ENCODE assay signal across 8 cellular contexts in genomic region chr6:33702345-33702977, GRCh38. TPM values are rescaled to one million over a fixed set of nuclear protein-coding genes. Genes with fewer than 3 reads are reported as not detected.
DNase-seq lines count a peak whose midpoint lies in the region; ATAC-seq lines count a peak whose summit lies in the region.

No MANE protein-coding gene starts in this region.

- peaks cover 10% of the 10 kb centered on the region for H3K4me1 Mint-ChIP-seq in T-helper 17 cell
- peaks cover 15% of the 10 kb centered on the region for H3K4me1 Mint-ChIP-seq in activated T-helper 1 cell treated with anti-CD3 and anti-CD28 coated beads, Interleukin-12 subunit alpha, Interleukin-12 subunit beta, Interleukin-2, Interleukin-4 antibody, amounts not matched to agents 30 ng/mL and 10 ng/mL and 1 ng/mL, durations not matched to agents 14 hours and 24 hours and 36 hours (ENCODE audit: low read depth)

- no peaks in the 10 kb centered on the region for H3K9me3 Mint-ChIP-seq in activated T-helper 1 cell treated with anti-CD3 and anti-CD28 coated beads, Interleukin-12 subunit alpha, Interleukin-12 subunit beta, Interleukin-2, Interleukin-4 antibody, amounts not matched to agents 30 ng/mL and 10 ng/mL and 1 ng/mL, durations not matched to agents 14 hours and 24 hours and 36 hours

- no peaks in the 10 kb centered on the region for H3K36me3 Mint-ChIP-seq in T-helper 17 cell (ENCODE audit: low read depth)
- peaks cover 17% of the 10 kb centered on the region for H3K36me3 Mint-ChIP-seq in activated T-helper 1 cell treated with anti-CD3 and anti-CD28 coated beads, Interleukin-12 subunit alpha, Interleukin-12 subunit beta, Interleukin-2, Interleukin-4 antibody, amounts not matched to agents 30 ng/mL and 10 ng/mL and 1 ng/mL, durations not matched to agents 14 hours and 24 hours and 36 hours (ENCODE audit: low read depth)

- H3K27me3 Mint-ChIP-seq in T-helper 17 cell, result no peaks in the 10 kb centered on the region
- H3K27me3 Mint-ChIP-seq in activated T-helper 1 cell treated with anti-CD3 and anti-CD28 coated beads, Interleukin-12 subunit alpha, Interleukin-12 subunit beta, Interleukin-2, Interleukin-4 antibody, amounts not matched to agents 30 ng/mL and 10 ng/mL and 1 ng/mL, durations not matched to agents 14 hours and 24 hours and 36 hours (ENCODE audit: insufficient read depth), result no peaks in the 10 kb centered on the region

- peak; percentile 74 for ATAC-seq in T-helper 17 cell
- no peak for ATAC-seq in HG03342 (IDR thresholded peaks at IDR 0.05; ENCODE audit: unreplicated experiment)

- peak overlapping the region; percentile 14 for H3K27ac Mint-ChIP-seq in T-helper 17 cell
- H3K27ac Mint-ChIP-seq in activated T-helper 1 cell treated with anti-CD3 and anti-CD28 coated beads, Interleukin-12 subunit alpha, Interleukin-12 subunit beta, Interleukin-2, Interleukin-4 antibody, amounts not matched to agents 30 ng/mL and 10 ng/mL and 1 ng/mL, durations not matched to agents 14 hours and 24 hours and 36 hours, result no peak overlapping the region

- DNase-seq in DMS 273 (lab: John Stamatoyannopoulos, UW; ENCODE audit: unreplicated experiment) (peak; percentile 77), DMS 273 treated with DMSO at 0.1 percent for 48 hours (lab: John Stamatoyannopoulos, UW) (no peak), HK-2 (ENCODE audit: unreplicated experiment) (peak; percentile 36), T-helper 17 cell (no peak), fibroblast of peridontal ligament (ENCODE audit: extremely low read depth) (peak; percentile 74), pons (ENCODE audit: low spot score) (peak; percentile 81)
- no peak for DNase-seq in activated T-helper 1 cell treated with anti-CD3 and anti-CD28 coated beads, Interleukin-12 subunit alpha, Interleukin-12 subunit beta, Interleukin-2, Interleukin-4 antibody, amounts not matched to agents 30 ng/mL and 10 ng/mL and 1 ng/mL, durations not matched to agents 14 hours and 24 hours and 36 hours (ENCODE audit: low spot score)

- H3K4me3 Mint-ChIP-seq in T-helper 17 cell, result no peak overlapping the region
- no peak overlapping the region for H3K4me3 Mint-ChIP-seq in activated T-helper 1 cell treated with anti-CD3 and anti-CD28 coated beads, Interleukin-12 subunit alpha, Interleukin-12 subunit beta, Interleukin-2, Interleukin-4 antibody, amounts not matched to agents 30 ng/mL and 10 ng/mL and 1 ng/mL, durations not matched to agents 14 hours and 24 hours and 36 hours

- intact Hi-C loops in activated T-helper 1 cell treated with anti-CD3 and anti-CD28 coated beads, Interleukin-12 subunit alpha, Interleukin-12 subunit beta, Interleukin-2, Interleukin-4 antibody, amounts not matched to agents 30 ng/mL and 10 ng/mL and 1 ng/mL, durations not matched to agents 14 hours and 24 hours and 36 hours (cut with micrococcal nuclease), result no loop called here

- H3K9me3 ChIP-seq in T-helper 17 cell (ENCODE audit: control insufficient read depth, low read length, poor library complexity, severe bottlenecking), result no peaks in the 10 kb centered on the region

RNA-seq across cellular contexts. Expression of gene UQCC2, which starts 9.0 kb away (rescaled TPM):
- total RNA-seq in T-helper 17 cell, result 10 to 100 TPM; 17.3 to 19.8 TPM
- 123 and 139 TPM in 2 replicates for total RNA-seq in activated T-helper 1 cell treated with anti-CD3 and anti-CD28 coated beads, Interleukin-12 subunit alpha, Interleukin-12 subunit beta, Interleukin-2, Interleukin-4 antibody, amounts not matched to agents 30 ng/mL and 10 ng/mL and 1 ng/mL, durations not matched to agents 14 hours and 24 hours and 36 hours

RNA-seq across cellular contexts. Expression of gene IP6K3, which starts 44.2 kb away (rescaled TPM):
- total RNA-seq in T-helper 17 cell, result not detected
- total RNA-seq in activated T-helper 1 cell treated with anti-CD3 and anti-CD28 coated beads, Interleukin-12 subunit alpha, Interleukin-12 subunit beta, Interleukin-2, Interleukin-4 antibody, amounts not matched to agents 30 ng/mL and 10 ng/mL and 1 ng/mL, durations not matched to agents 14 hours and 24 hours and 36 hours, result not detected in 2 replicates

Comparison
In these comparisons a context has a peak if more than half of its experiments do, and no peak if none do; other contexts are left out.
1. DNase-seq: peak in DMS 273 (single experiment), HK-2 (single experiment), fibroblast of peridontal ligament (single experiment) and pons (single experiment); none in DMS 273 treated with DMSO at 0.1 percent for 48 hours (single experiment), T-helper 17 cell (0 of 3) and activated T-helper 1 cell treated with anti-CD3 and anti-CD28 coated beads, Interleukin-12 subunit alpha, Interleukin-12 subunit beta, Interleukin-2, Interleukin-4 antibody, amounts not matched to agents 30 ng/mL and 10 ng/mL and 1 ng/mL, durations not matched to agents 14 hours and 24 hours and 36 hours (single experiment).